1 cellular context compared by ENCODE assay signal in the genomic region with DNA sequence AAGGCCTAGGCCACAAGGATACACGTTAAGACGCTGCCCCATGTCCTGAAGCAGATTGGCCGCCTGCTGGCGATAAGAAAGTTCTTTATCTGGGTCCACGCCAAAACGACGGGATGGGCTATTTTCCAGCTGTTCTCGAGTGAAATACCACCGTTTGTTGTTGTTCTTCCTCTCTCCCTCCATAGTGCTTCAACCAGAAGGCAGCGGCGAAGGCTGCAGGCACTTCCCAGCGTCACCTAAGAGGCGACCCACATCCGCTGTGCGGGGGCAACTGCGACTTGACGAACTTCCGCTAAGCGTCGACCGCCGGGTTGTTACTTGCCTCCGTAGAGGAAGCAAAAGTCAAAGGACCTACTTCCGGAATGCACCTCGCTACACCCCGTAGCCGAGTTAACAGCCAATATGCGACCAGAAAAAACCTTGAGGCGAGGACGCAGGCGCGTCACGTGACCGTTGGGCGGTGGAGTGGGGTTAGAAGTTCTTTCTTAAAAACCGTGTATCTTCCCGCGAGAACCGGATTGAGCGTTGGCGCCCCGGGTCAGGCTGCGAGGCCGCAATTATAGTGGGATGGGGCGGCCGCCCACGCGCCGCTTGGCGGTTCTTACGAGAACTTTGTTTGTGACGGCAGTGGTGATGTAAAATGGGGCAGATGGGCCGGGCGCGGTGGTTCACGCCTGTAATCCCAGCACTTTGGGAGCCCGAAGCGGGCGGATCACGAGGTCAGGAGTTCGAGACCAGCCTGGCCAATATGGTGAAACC.
TF ChIP-seq lines count a peak whose summit lies in the region.

A gene (minus strand): TSS at position 215 of the 759 bp plus-strand sequence. CDS start 32 bp downstream, at position 183.

TF ChIP-seq in HepG2, 621 proteins besides CTCF, POLR2A, EP300 and RAD21 (continued from another document and continues in another):
- TF ChIP-seq GZF1 (CRISPR knock-in tag; IDR thresholded peaks at IDR 0.05) (peak; percentile 75; the same call in 1 of the 2 replicates), ZNF432 (CRISPR knock-in tag; IDR thresholded peaks at IDR 0.05; ENCODE audit: borderline replicate concordance) (no peak), EHMT2 (IDR thresholded peaks at IDR 0.05; ENCODE audit: borderline replicate concordance, low read depth, low read length) (peak; percentile 45; the same call in 1 of the 2 replicates), PAWR (CRISPR knock-in tag; IDR thresholded peaks at IDR 0.05; ENCODE audit: borderline replicate concordance) (no peak), SALL2 (CRISPR knock-in tag; IDR thresholded peaks at IDR 0.05) (peak; percentile 80), ZNF383 (CRISPR knock-in tag; IDR thresholded peaks at IDR 0.05; ENCODE audit: borderline replicate concordance) (no peak), ONECUT2 (CRISPR knock-in tag; IDR thresholded peaks at IDR 0.05) (no peak; the same call in 1 of the 2 replicates), CHD2 (IDR thresholded peaks at IDR 0.05; ENCODE audit: low read depth, low read length) (peak; percentile 96), ZNF124 (CRISPR knock-in tag; IDR thresholded peaks at IDR 0.05) (no peak), IRF2 (CRISPR knock-in tag; IDR thresholded peaks at IDR 0.05) (peak; percentile 92), CREB1 (IDR thresholded peaks at IDR 0.05) (peak; percentile 95), CREB1 (CRISPR knock-in tag; IDR thresholded peaks at IDR 0.05) (peak; percentile 97), HDAC1 (CRISPR knock-in tag; IDR thresholded peaks at IDR 0.05) (peak; percentile 91), SP140L (CRISPR knock-in tag; IDR thresholded peaks at IDR 0.05; ENCODE audit: borderline replicate concordance) (peak; percentile 15; the same call in 1 of the 2 replicates), SNAI1 (CRISPR knock-in tag; IDR thresholded peaks at IDR 0.05; ENCODE audit: borderline replicate concordance) (peak; percentile 71; the same call in 1 of the 2 replicates), ZNF326 (CRISPR knock-in tag; IDR thresholded peaks at IDR 0.05; ENCODE audit: borderline replicate concordance) (no peak), KAT8 (CRISPR knock-in tag; IDR thresholded peaks at IDR 0.05) (peak; percentile 99), ZNF30 (CRISPR knock-in tag; IDR thresholded peaks at IDR 0.05) (no peak), CBX5 (CRISPR knock-in tag; IDR thresholded peaks at IDR 0.05; ENCODE audit: borderline replicate concordance) (no peak; the same call in 1 of the 2 replicates), ZNF563 (CRISPR knock-in tag; IDR thresholded peaks at IDR 0.05) (peak; percentile 76; the same call in 1 of the 2 replicates), ZNF781 (CRISPR knock-in tag; IDR thresholded peaks at IDR 0.05; ENCODE audit: borderline replicate concordance, not compliant biosample characterization) (peak; percentile 85), KDM5B (CRISPR knock-in tag; IDR thresholded peaks at IDR 0.05; ENCODE audit: borderline replicate concordance) (peak; percentile 83), U2AF1 (optimal IDR thresholded peaks at IDR 0.05; ENCODE audit: low read depth, low read length) (peak; percentile 68), JUND (CRISPR knock-in tag; IDR thresholded peaks at IDR 0.05) (0 out of 2 replicates have a peak, but pooled peaks have one; percentile 5), ZSCAN22 (CRISPR knock-in tag; IDR thresholded peaks at IDR 0.05) (peak; percentile 53; the same call in 1 of the 2 replicates), SYNCRIP (IDR thresholded peaks at IDR 0.05; ENCODE audit: insufficient read depth, low read depth, low read length) (no peak), ERF (CRISPR knock-in tag; IDR thresholded peaks at IDR 0.05) (peak; percentile 86), NFYC (CRISPR knock-in tag; IDR thresholded peaks at IDR 0.05) (peak; percentile 79), CREM (IDR thresholded peaks at IDR 0.05) (peak; percentile 98), CREM (CRISPR knock-in tag; IDR thresholded peaks at IDR 0.05) (peak; percentile 81), NR2C2 (CRISPR knock-in tag; IDR thresholded peaks at IDR 0.05; ENCODE audit: borderline replicate concordance) (peak; percentile 96), SMAD9 (CRISPR knock-in tag; IDR thresholded peaks at IDR 0.05) (no peak), ELF4 (CRISPR knock-in tag; IDR thresholded peaks at IDR 0.05; ENCODE audit: borderline replicate concordance) (peak; percentile 97), RORA (CRISPR knock-in tag; IDR thresholded peaks at IDR 0.05) (no peak), ZNF724P (CRISPR knock-in tag; IDR thresholded peaks at IDR 0.05; ENCODE audit: borderline replicate concordance) (0 out of 2 replicates have a peak, but pooled peaks have one; percentile 23), SUZ12 (IDR thresholded peaks at IDR 0.05; ENCODE audit: low read depth, low read length) (no peak), ZNF598 (CRISPR knock-in tag; IDR thresholded peaks at IDR 0.05; ENCODE audit: borderline replicate concordance) (peak; percentile 61; the same call in 1 of the 2 replicates), TBX2 (CRISPR knock-in tag; IDR thresholded peaks at IDR 0.05; ENCODE audit: borderline replicate concordance) (peak; percentile 89), XRCC5 (optimal IDR thresholded peaks at IDR 0.05; ENCODE audit: low read length) (peak; percentile 61), CBX1 (IDR thresholded peaks at IDR 0.05; ENCODE audit: low read depth) (no peak)
- TF ChIP-seq, protein P1, sequence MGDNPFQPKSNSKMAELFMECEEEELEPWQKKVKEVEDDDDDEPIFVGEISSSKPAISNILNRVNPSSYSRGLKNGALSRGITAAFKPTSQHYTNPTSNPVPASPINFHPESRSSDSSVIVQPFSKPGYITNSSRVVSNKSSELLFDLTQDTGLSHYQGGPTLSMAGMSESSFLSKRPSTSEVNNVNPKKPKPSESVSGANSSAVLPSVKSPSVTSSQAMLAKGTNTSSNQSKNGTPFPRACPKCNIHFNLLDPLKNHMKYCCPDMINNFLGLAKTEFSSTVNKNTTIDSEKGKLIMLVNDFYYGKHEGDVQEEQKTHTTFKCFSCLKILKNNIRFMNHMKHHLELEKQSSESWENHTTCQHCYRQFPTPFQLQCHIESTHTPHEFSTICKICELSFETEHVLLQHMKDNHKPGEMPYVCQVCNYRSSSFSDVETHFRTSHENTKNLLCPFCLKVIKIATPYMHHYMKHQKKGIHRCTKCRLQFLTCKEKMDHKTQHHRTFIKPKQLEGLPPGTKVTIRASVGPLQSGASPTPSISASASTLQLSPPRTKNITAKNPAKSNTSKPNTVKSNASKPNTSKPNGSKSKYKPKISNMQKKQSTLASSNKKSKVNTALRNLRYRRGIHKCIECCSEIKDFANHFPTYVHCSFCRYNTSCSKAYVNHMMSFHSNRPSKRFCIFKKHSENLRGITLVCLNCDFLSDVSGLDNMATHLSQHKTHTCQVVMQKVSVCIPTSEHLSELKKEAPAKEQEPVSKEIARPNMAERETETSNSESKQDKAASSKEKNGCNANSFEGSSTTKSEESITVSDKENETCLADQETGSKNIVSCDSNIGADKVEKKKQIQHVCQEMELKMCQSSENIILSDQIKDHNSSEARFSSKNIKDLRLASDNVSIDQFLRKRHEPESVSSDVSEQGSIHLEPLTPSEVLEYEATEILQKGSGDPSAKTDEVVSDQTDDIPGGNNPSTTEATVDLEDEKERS (CRISPR knock-in tag; IDR thresholded peaks at IDR 0.05), result peak; percentile 96
- TF ChIP-seq, protein P2, sequence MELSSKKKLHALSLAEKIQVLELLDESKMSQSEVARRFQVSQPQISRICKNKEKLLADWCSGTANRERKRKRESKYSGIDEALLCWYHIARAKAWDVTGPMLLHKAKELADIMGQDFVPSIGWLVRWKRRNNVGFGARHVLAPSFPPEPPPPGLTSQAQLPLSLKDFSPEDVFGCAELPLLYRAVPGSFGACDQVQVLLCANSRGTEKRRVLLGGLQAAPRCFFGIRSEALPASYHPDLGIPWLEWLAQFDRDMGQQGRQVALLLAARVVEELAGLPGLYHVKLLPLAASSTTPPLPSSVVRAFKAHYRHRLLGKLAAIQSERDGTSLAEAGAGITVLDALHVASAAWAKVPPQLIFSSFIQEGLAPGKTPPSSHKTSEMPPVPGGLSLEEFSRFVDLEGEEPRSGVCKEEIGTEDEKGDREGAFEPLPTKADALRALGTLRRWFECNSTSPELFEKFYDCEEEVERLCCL (CRISPR knock-in tag; IDR thresholded peaks at IDR 0.05; ENCODE audit: borderline replicate concordance), result peak; percentile 94; the same call in 1 of the 2 replicates
- TF ChIP-seq, protein P3, sequence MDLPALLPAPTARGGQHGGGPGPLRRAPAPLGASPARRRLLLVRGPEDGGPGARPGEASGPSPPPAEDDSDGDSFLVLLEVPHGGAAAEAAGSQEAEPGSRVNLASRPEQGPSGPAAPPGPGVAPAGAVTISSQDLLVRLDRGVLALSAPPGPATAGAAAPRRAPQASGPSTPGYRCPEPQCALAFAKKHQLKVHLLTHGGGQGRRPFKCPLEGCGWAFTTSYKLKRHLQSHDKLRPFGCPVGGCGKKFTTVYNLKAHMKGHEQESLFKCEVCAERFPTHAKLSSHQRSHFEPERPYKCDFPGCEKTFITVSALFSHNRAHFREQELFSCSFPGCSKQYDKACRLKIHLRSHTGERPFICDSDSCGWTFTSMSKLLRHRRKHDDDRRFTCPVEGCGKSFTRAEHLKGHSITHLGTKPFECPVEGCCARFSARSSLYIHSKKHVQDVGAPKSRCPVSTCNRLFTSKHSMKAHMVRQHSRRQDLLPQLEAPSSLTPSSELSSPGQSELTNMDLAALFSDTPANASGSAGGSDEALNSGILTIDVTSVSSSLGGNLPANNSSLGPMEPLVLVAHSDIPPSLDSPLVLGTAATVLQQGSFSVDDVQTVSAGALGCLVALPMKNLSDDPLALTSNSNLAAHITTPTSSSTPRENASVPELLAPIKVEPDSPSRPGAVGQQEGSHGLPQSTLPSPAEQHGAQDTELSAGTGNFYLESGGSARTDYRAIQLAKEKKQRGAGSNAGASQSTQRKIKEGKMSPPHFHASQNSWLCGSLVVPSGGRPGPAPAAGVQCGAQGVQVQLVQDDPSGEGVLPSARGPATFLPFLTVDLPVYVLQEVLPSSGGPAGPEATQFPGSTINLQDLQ (CRISPR knock-in tag; IDR thresholded peaks at IDR 0.05), result no peak
- TF ChIP-seq, protein P4, sequence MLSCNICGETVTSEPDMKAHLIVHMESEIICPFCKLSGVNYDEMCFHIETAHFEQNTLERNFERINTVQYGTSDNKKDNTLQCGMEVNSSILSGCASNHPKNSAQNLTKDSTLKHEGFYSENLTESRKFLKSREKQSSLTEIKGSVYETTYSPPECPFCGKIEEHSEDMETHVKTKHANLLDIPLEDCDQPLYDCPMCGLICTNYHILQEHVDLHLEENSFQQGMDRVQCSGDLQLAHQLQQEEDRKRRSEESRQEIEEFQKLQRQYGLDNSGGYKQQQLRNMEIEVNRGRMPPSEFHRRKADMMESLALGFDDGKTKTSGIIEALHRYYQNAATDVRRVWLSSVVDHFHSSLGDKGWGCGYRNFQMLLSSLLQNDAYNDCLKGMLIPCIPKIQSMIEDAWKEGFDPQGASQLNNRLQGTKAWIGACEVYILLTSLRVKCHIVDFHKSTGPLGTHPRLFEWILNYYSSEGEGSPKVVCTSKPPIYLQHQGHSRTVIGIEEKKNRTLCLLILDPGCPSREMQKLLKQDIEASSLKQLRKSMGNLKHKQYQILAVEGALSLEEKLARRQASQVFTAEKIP (CRISPR knock-in tag; IDR thresholded peaks at IDR 0.05; ENCODE audit: borderline replicate concordance), result no peak
- TF ChIP-seq, protein P5, sequence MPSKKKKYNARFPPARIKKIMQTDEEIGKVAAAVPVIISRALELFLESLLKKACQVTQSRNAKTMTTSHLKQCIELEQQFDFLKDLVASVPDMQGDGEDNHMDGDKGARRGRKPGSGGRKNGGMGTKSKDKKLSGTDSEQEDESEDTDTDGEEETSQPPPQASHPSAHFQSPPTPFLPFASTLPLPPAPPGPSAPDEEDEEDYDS (CRISPR knock-in tag; IDR thresholded peaks at IDR 0.05), result peak; percentile 86
- TF ChIP-seq, protein P6, sequence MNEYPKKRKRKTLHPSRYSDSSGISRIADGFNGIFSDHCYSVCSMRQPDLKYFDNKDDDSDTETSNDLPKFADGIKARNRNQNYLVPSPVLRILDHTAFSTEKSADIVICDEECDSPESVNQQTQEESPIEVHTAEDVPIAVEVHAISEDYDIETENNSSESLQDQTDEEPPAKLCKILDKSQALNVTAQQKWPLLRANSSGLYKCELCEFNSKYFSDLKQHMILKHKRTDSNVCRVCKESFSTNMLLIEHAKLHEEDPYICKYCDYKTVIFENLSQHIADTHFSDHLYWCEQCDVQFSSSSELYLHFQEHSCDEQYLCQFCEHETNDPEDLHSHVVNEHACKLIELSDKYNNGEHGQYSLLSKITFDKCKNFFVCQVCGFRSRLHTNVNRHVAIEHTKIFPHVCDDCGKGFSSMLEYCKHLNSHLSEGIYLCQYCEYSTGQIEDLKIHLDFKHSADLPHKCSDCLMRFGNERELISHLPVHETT (CRISPR knock-in tag; conservative IDR thresholded peaks at IDR 0.05), result no peak; the same call in none of the 2 replicates
- TF ChIP-seq, protein P7, sequence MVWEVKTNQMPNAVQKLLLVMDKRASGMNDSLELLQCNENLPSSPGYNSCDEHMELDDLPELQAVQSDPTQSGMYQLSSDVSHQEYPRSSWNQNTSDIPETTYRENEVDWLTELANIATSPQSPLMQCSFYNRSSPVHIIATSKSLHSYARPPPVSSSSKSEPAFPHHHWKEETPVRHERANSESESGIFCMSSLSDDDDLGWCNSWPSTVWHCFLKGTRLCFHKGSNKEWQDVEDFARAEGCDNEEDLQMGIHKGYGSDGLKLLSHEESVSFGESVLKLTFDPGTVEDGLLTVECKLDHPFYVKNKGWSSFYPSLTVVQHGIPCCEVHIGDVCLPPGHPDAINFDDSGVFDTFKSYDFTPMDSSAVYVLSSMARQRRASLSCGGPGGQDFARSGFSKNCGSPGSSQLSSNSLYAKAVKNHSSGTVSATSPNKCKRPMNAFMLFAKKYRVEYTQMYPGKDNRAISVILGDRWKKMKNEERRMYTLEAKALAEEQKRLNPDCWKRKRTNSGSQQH (CRISPR knock-in tag; IDR thresholded peaks at IDR 0.05; ENCODE audit: low read depth), result peak; percentile 52; the same call in 1 of the 2 replicates
- TF ChIP-seq, protein P8, sequence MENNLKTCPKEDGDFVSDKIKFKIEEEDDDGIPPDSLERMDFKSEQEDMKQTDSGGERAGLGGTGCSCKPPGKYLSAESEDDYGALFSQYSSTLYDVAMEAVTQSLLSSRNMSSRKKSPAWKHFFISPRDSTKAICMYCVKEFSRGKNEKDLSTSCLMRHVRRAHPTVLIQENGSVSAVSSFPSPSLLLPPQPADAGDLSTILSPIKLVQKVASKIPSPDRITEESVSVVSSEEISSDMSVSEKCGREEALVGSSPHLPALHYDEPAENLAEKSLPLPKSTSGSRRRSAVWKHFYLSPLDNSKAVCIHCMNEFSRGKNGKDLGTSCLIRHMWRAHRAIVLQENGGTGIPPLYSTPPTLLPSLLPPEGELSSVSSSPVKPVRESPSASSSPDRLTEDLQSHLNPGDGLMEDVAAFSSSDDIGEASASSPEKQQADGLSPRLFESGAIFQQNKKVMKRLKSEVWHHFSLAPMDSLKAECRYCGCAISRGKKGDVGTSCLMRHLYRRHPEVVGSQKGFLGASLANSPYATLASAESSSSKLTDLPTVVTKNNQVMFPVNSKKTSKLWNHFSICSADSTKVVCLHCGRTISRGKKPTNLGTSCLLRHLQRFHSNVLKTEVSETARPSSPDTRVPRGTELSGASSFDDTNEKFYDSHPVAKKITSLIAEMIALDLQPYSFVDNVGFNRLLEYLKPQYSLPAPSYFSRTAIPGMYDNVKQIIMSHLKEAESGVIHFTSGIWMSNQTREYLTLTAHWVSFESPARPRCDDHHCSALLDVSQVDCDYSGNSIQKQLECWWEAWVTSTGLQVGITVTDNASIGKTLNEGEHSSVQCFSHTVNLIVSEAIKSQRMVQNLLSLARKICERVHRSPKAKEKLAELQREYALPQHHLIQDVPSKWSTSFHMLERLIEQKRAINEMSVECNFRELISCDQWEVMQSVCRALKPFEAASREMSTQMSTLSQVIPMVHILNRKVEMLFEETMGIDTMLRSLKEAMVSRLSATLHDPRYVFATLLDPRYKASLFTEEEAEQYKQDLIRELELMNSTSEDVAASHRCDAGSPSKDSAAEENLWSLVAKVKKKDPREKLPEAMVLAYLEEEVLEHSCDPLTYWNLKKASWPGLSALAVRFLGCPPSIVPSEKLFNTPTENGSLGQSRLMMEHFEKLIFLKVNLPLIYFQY (CRISPR knock-in tag; IDR thresholded peaks at IDR 0.05; ENCODE audit: borderline replicate concordance), result peak; percentile 36; the same call in 1 of the 2 replicates
